In the genomic region with DNA sequence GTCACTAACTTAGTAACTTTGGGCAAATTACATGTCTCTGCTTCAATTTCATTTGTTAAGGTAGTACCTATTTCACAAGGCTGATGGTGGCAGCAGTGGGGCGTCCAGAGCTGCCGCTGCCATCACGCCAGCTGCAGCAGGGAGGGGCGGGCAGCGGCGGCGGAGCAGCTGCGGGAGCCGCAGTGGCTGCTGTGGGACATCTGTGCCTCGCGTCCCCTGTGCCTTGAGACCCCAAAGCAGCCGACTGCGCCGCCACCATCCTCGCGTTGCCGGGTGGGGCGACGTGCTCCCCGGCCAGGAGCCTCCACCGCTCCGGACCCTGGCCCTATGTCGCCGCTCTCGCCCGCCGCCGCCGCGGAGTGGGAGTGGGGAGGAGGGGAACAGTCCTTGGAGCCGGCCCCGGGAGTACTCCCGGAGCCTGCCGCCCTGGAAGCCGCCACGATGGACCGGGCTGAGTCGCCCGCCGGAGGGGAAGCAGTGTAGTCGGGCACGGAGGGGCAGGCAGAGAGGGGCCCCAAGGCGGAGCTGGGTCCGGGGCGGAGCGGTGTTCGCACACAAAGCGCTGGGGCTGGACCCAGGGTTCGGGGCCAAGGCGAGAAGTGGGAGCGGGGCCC, we compare ENCODE assay signal across 8 cellular contexts. TPM values are rescaled to one million over a fixed set of nuclear protein-coding genes. Genes with fewer than 3 reads are reported as not detected.
DNase-seq lines count a peak whose midpoint lies in the region; ATAC-seq, FAIRE-seq and TF ChIP-seq lines count a peak whose summit lies in the region.

No MANE protein-coding gene starts in this region.

- no CpG with 5 or more reads among the region's 51 CpGs for WGBS in trophoblast cell (ENCODE audit: extremely low coverage, insufficient coverage, insufficient read length)

- H4K12ac ChIP-seq in trophoblast cell (ENCODE audit: low read depth, low read length), result peak overlapping the region; percentile 98

- H3K4me3 ChIP-seq in SK-N-MC (peak overlapping the region; percentile 78), trophoblast cell (ENCODE audit: low read depth, low read length) (peak overlapping the region; percentile 82), vagina (peak overlapping the region; percentile 83 to 92)

- H2BK5ac ChIP-seq in trophoblast cell (ENCODE audit: low read depth, low read length, poor library complexity), result peak overlapping the region; percentile 94

- DNase-seq in GM12891 (ENCODE audit: insufficient read length, low spot score) (peak; percentile 54), HPDE6-E6E7 (ENCODE audit: extremely low spot score) (peak; percentile 60), SK-N-MC (ENCODE audit: low read depth, low spot score) (no peak), anterior cingulate cortex (lab: John Stamatoyannopoulos, UW) (peak in 51 of 58 donors; percentile 22 to 76 (median 58)), left ventricle myocardium superior (peak; percentile 78), trophoblast cell (peak; percentile 57 to 67), vagina (ENCODE audit: extremely low spot score in 2 of 2) (no peak)

- no peaks in the 10 kb centered on the region for H3K27me3 ChIP-seq in trophoblast cell (ENCODE audit: insufficient read depth, low read length)
- H3K27me3 ChIP-seq in vagina, result no peaks in the 10 kb centered on the region

- H2BK120ac ChIP-seq in trophoblast cell (ENCODE audit: insufficient read depth, low read length, poor library complexity), result peak overlapping the region; percentile 65

- FAIRE-seq in GM12891 (lab: Jason Lieb, UNC), result peak; percentile 73

- H3K79me2 ChIP-seq in trophoblast cell (ENCODE audit: control insufficient read depth, insufficient read depth, low read length, poor library complexity), result peaks cover 10% of the 10 kb centered on the region

- H3K4ac ChIP-seq in trophoblast cell (ENCODE audit: low read depth, low read length), result peak overlapping the region; percentile 56

- peak overlapping the region; percentile 99 for H3K18ac ChIP-seq in trophoblast cell (ENCODE audit: low read length)

- H3K4me2 ChIP-seq in trophoblast cell (ENCODE audit: low read length), result peak overlapping the region; percentile 82

- H2BK12ac ChIP-seq in trophoblast cell (ENCODE audit: low read length), result peak overlapping the region; percentile 56

- intact Hi-C loops in left ventricle myocardium superior (cut with micrococcal nuclease) (no loop called here), vagina (cut with DNase I) (no loop called here)

- H3K14ac ChIP-seq in trophoblast cell (ENCODE audit: low read length), result peak overlapping the region; percentile 98

- peak overlapping the region; percentile 93 for H4K91ac ChIP-seq in trophoblast cell (ENCODE audit: low read depth, low read length)

- TF ChIP-seq POLR2A in GM12891 (IDR thresholded peaks at IDR 0.05; ENCODE audit: low read depth, low read length) (no peak), vagina (IDR thresholded peaks at IDR 0.05) (peak in 1 of 2 donors; percentile 16)

- peak overlapping the region; percentile 45 for H3K9ac ChIP-seq in SK-N-MC (ENCODE audit: insufficient read length)
- H3K9ac ChIP-seq in trophoblast cell (ENCODE audit: low read length), result peak overlapping the region; percentile 71

- peak overlapping the region; percentile 78 for H2AK5ac ChIP-seq in trophoblast cell (ENCODE audit: low read length)

- no peak overlapping the region for H3K27ac ChIP-seq in SK-N-MC
- H3K27ac ChIP-seq in trophoblast cell (ENCODE audit: low read depth, low read length), result peak overlapping the region; percentile 94
- peak overlapping the region; percentile 99 for H3K27ac ChIP-seq in vagina

- TF ChIP-seq CTCF in vagina (IDR thresholded peaks at IDR 0.05), result peak in 1 of 3 experiments; percentile 25

- H4K8ac ChIP-seq in trophoblast cell (ENCODE audit: low read depth, low read length), result peak overlapping the region; percentile 98

- peak; percentile 89 for ATAC-seq in left ventricle myocardium superior
- no peak for ATAC-seq in HG03139 (IDR thresholded peaks at IDR 0.05; ENCODE audit: unreplicated experiment)

- peak overlapping the region; percentile 98 for H2AFZ ChIP-seq in trophoblast cell (ENCODE audit: insufficient read depth, low read length, poor library complexity)

- H3K79me1 ChIP-seq in trophoblast cell (ENCODE audit: low read length), result peaks cover 12% of the 10 kb centered on the region

- no peaks in the 10 kb centered on the region for H3K9me3 ChIP-seq in SK-N-MC (ENCODE audit: low read depth, low read length)
- no peaks in the 10 kb centered on the region for H3K9me3 ChIP-seq in trophoblast cell (ENCODE audit: insufficient read depth, low read depth, low read length)
- H3K9me3 ChIP-seq in vagina, result no peaks in the 10 kb centered on the region

- peaks cover 5% of the 10 kb centered on the region in 2 experiments for H3K4me1 ChIP-seq in trophoblast cell (ENCODE audit: control insufficient read depth in 1 of 2, insufficient read depth in 2 of 2, low read length in 2 of 2)
- H3K4me1 ChIP-seq in vagina, result peaks cover 23% of the 10 kb centered on the region

- no peak overlapping the region for H3K23ac ChIP-seq in trophoblast cell (ENCODE audit: low read length)

- no peaks in the 10 kb centered on the region for H3K36me3 ChIP-seq in SK-N-MC (ENCODE audit: insufficient read depth, low read length)
- H3K36me3 ChIP-seq in trophoblast cell (ENCODE audit: control insufficient read depth in 1 of 2, insufficient read depth in 2 of 2, low read length in 2 of 2), result no peaks in the 10 kb centered on the region
- peaks cover 0 to 2% of the 10 kb centered on the region in 2 donors for H3K36me3 ChIP-seq in vagina

TF ChIP-seq in GM12891, 5 proteins besides CTCF, POLR2A, EP300 and RAD21:
- no peak for TF ChIP-seq TAF1 (IDR thresholded peaks at IDR 0.05; ENCODE audit: low read depth, low read length)
- TF ChIP-seq PAX5 (IDR thresholded peaks at IDR 0.05; ENCODE audit: insufficient read depth, low read length, severe bottlenecking), result no peak
- no peak for TF ChIP-seq SPI1 (IDR thresholded peaks at IDR 0.05; ENCODE audit: low read depth, low read length)
- TF ChIP-seq POLR2AphosphoS5 (IDR thresholded peaks at IDR 0.05; ENCODE audit: low read depth, low read length), result no peak
- no peak for TF ChIP-seq POU2F2 (IDR thresholded peaks at IDR 0.05; ENCODE audit: low read depth, low read length)

RNA-seq across cellular contexts. Expression of gene A2M, which starts 51.4 kb away (rescaled TPM):
- polyA plus RNA-seq in GM12891 (2012; ENCODE audit: low read depth, missing spikeins), result 0.36 TPM
- total RNA-seq in left ventricle myocardium superior, result 569 TPM
- 2.1 and 3.0 TPM in 2 replicates for polyA plus RNA-seq in trophoblast cell (2013)
- total RNA-seq in vagina, result 274 TPM

Comparison
In these comparisons a context has a peak if more than half of its experiments do, and no peak if none do; other contexts are left out.
1. DNase-seq: peak in GM12891 (single experiment), HPDE6-E6E7 (single experiment), anterior cingulate cortex (51 of 58), left ventricle myocardium superior (single experiment) and trophoblast cell (2 of 2); none in SK-N-MC (single experiment) and vagina (0 of 2).
2. Peak in every context shown above with its lines, with median percentiles within 50 percentile points of each other: H3K4me3 ChIP-seq.